ENCODE assay signal across 27 cellular contexts in genomic region chr19:33887891-33888290, GRCh38.
"Had no signal": no experiment of that assay in that cellular context is flagged by ENCODE, and none has a peak within 500 bp of the region (broad histone marks: within the 10 kb centered on the region; RNA-seq: fewer than 3 reads in every experiment).

No MANE protein-coding gene starts in this region.

- H3K4me1 Mint-ChIP-seq: activated T-helper 17 cell treated with anti-CD3 and anti-CD28 coated beads, Interleukin-2, amount 50 U/mL, for 72 hours; stimulated activated naive CD8-positive, alpha-beta T cell treated with anti-CD3 and anti-CD28 coated beads, Interleukin-15, amount 100 ng/mL, for 72 hours had no signal

- H3K27ac Mint-ChIP-seq: activated B cell treated with CpG ODN at 0.5 μM for 24 hours; activated CD8-positive, alpha-beta T cell treated with anti-CD3 and anti-CD28 coated beads for 36 hours; activated T-helper 17 cell treated with anti-CD3 and anti-CD28 coated beads, Interleukin-2, amount 50 U/mL, for 72 hours; effector memory CD8-positive, alpha-beta T cell; stimulated activated effector memory CD8-positive, alpha-beta T cell treated with anti-CD3 and anti-CD28 coated beads, Interleukin-12 subunit alpha, Interleukin-12 subunit beta, amount 100 ng/mL, for 72 hours; stimulated activated naive CD8-positive, alpha-beta T cell treated with anti-CD3 and anti-CD28 coated beads, Interleukin-15, amount 100 ng/mL, for 72 hours; T-helper 17 cell had no signal

- H3K36me3 Mint-ChIP-seq: activated naive CD4-positive, alpha-beta T cell treated with anti-CD3 and anti-CD28 coated beads, Interleukin-2, amount 50 U/mL, for 72 hours; naive thymus-derived CD8-positive, alpha-beta T cell; stimulated activated effector memory CD8-positive, alpha-beta T cell treated with anti-CD3 and anti-CD28 coated beads, Interleukin-12 subunit alpha, Interleukin-12 subunit beta, amount 100 ng/mL, for 72 hours had no signal

- H3K27ac ChIP-seq: coronary artery, dorsolateral prefrontal cortex, gastroesophageal sphincter, prostate gland, skin epidermis, upper lobe of left lung, vagina had no signal

- H3K27me3 ChIP-seq: upper lobe of left lung, vagina had no signal

- H3K27me3 Mint-ChIP-seq: activated T-helper 17 cell treated with anti-CD3 and anti-CD28 coated beads, Interleukin-2, amount 50 U/mL, for 72 hours had no signal

- H3K4me3 Mint-ChIP-seq: activated B cell treated with CpG ODN at 0.5 μM for 24 hours; activated CD8-positive, alpha-beta T cell treated with anti-CD3 and anti-CD28 coated beads for 36 hours; activated T-cell treated with anti-CD3 and anti-CD28 coated beads, Interleukin-2, amount 50 U/mL, for 4 hours; activated T-helper 17 cell treated with anti-CD3 and anti-CD28 coated beads, Interleukin-2, amount 50 U/mL, for 72 hours; effector memory CD8-positive, alpha-beta T cell; naive thymus-derived CD8-positive, alpha-beta T cell; stimulated activated effector memory CD8-positive, alpha-beta T cell treated with anti-CD3 and anti-CD28 coated beads, Interleukin-12 subunit alpha, Interleukin-12 subunit beta, amount 100 ng/mL, for 72 hours; stimulated activated naive CD8-positive, alpha-beta T cell treated with anti-CD3 and anti-CD28 coated beads, Interleukin-15, amount 100 ng/mL, for 72 hours; T-helper 17 cell had no signal

- H3K4me3 ChIP-seq: coronary artery, dorsolateral prefrontal cortex, gastroesophageal sphincter, prostate gland, skin epidermis, upper lobe of left lung, vagina had no signal

- ATAC-seq: activated CD8-positive, alpha-beta T cell treated with anti-CD3 and anti-CD28 coated beads for 36 hours; activated naive CD4-positive, alpha-beta T cell treated with anti-CD3 and anti-CD28 coated beads, Interleukin-2, amount 50 U/mL, for 72 hours; activated T-cell treated with anti-CD3 and anti-CD28 coated beads, Interleukin-2, amount 50 U/mL, for 4 hours; activated T-helper 17 cell treated with anti-CD3 and anti-CD28 coated beads, Interleukin-2, amount 50 U/mL, for 72 hours; effector memory CD8-positive, alpha-beta T cell; gastroesophageal sphincter; left colon; naive thymus-derived CD8-positive, alpha-beta T cell; sciatic nerve; stimulated activated effector memory CD8-positive, alpha-beta T cell treated with anti-CD3 and anti-CD28 coated beads, Interleukin-12 subunit alpha, Interleukin-12 subunit beta, amount 100 ng/mL, for 72 hours; stimulated activated naive CD8-positive, alpha-beta T cell treated with anti-CD3 and anti-CD28 coated beads, Interleukin-15, amount 100 ng/mL, for 72 hours; T-helper 17 cell had no signal

- H3K9me3 ChIP-seq: gastroesophageal sphincter, prostate gland, upper lobe of left lung, vagina had no signal

- DNase-seq: activated B cell treated with CpG ODN at 0.5 μM for 24 hours; activated CD4-positive, alpha-beta T cell treated with anti-CD3 and anti-CD28 coated beads, Interleukin-2, amount 50 U/mL, for 1 hour; activated CD8-positive, alpha-beta T cell treated with anti-CD3 and anti-CD28 coated beads for 36 hours; activated T-cell treated with anti-CD3 and anti-CD28 coated beads, Interleukin-2, amount 50 U/mL, for 4 hours; cerebellar nuclear complex; effector memory CD8-positive, alpha-beta T cell; erythroblast; hippocampal formation; left colon; mammary epithelial cell; naive thymus-derived CD8-positive, alpha-beta T cell; retina; stimulated activated CD4-positive, alpha-beta T cell treated with anti-CD3 and anti-CD28 coated beads, Interleukin-12 subunit alpha, Interleukin-12 subunit beta, amount 100 ng/mL, for 4 hours; stimulated activated CD4-positive, alpha-beta T cell treated with anti-CD3 and anti-CD28 coated beads, Interleukin-4, amount 100 ng/mL, for 24 hours; stimulated activated naive CD8-positive, alpha-beta T cell treated with anti-CD3 and anti-CD28 coated beads, Interleukin-15, amount 100 ng/mL, for 72 hours; T-helper 17 cell had no signal

- H3K9me3 Mint-ChIP-seq: activated B cell treated with CpG ODN at 0.5 μM for 24 hours; activated CD8-positive, alpha-beta T cell treated with anti-CD3 and anti-CD28 coated beads for 36 hours; activated naive CD4-positive, alpha-beta T cell treated with anti-CD3 and anti-CD28 coated beads, Interleukin-2, amount 50 U/mL, for 72 hours; activated T-cell treated with anti-CD3 and anti-CD28 coated beads, Interleukin-2, amount 50 U/mL, for 4 hours; activated T-helper 17 cell treated with anti-CD3 and anti-CD28 coated beads, Interleukin-2, amount 50 U/mL, for 72 hours; effector memory CD8-positive, alpha-beta T cell; stimulated activated effector memory CD8-positive, alpha-beta T cell treated with anti-CD3 and anti-CD28 coated beads, Interleukin-12 subunit alpha, Interleukin-12 subunit beta, amount 100 ng/mL, for 72 hours; stimulated activated naive CD8-positive, alpha-beta T cell treated with anti-CD3 and anti-CD28 coated beads, Interleukin-15, amount 100 ng/mL, for 72 hours had no signal

- H3K36me3 ChIP-seq: gastroesophageal sphincter, prostate gland, upper lobe of left lung, vagina had no signal
